29 cellular contexts compared by ENCODE assay signal in the genomic region with DNA sequence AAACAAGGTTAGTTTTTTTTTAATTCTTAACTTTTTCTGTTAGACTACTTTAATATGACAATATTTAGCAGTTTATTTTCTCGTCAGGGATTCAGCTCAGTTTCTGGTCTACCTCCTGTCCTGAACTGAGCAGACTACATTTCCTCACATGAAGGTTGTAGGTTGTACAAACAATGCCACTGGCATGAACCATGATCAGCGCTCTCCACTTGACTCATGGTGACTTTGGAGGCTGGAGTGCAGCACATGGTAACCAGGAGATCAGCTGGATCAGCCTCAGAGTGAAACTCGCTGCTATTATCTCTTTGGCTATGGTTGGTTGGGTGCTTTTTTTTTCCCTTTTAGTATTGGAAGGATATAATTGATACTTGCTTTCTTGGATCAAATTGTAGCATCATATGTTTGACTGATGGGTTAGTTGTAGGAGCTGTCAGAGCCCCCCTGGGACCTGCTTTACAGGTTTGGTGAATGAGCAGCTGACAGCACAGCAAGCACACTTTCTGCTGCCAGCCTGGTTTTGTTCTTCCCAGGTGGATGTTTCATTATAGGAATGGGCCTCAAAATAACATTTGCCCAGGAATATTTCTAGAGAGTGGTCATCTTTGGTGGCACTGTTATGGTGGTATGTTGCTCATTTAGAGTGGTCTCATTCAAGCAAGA.
DNase-seq lines count a peak whose midpoint lies in the region; ATAC-seq, FAIRE-seq and TF ChIP-seq lines count a peak whose summit lies in the region.
"Had no signal": no experiment of that assay in that cellular context is flagged by ENCODE, and none has a peak within 500 bp of the region (broad histone marks: within the 10 kb centered on the region; RNA-seq: fewer than 3 reads in every experiment).

No MANE protein-coding gene starts in this region.

- H2AFZ ChIP-seq in neural cell (ENCODE audit: low read depth, low read length) = no peak overlapping the region
- H2AFZ ChIP-seq: GM23338 had no signal

- intact Hi-C loops in pancreas (cut with DNase I) = no loop called here

- 80 to 81% methylated on average over 3 of the region's 3 CpGs for WGBS in pancreas, 2 donors

- H3K27ac Mint-ChIP-seq in chondrocyte (ENCODE audit: unreplicated experiment) = no peak overlapping the region
- H3K27ac Mint-ChIP-seq: activated CD8-positive, alpha-beta T cell treated with anti-CD3 and anti-CD28 coated beads for 36 hours; activated naive CD4-positive, alpha-beta T cell treated with anti-CD3 and anti-CD28 coated beads for 36 hours; dendritic cell treated with granulocyte-macrophage colony-stimulating factor and Interleukin-4, amounts not matched to agents 40 ng/mL and 50 ng/mL, for 4 days; endodermal cell; GM23338; naive thymus-derived CD4-positive, alpha-beta T cell had no signal

- H3K27me3 Mint-ChIP-seq in chondrocyte (ENCODE audit: low read depth) = no peaks in the 10 kb centered on the region
- H3K27me3 Mint-ChIP-seq: activated CD8-positive, alpha-beta T cell treated with anti-CD3 and anti-CD28 coated beads for 36 hours; dendritic cell treated with granulocyte-macrophage colony-stimulating factor and Interleukin-4, amounts not matched to agents 40 ng/mL and 50 ng/mL, for 4 days; naive thymus-derived CD4-positive, alpha-beta T cell had no signal

- H3K79me2 ChIP-seq in neural cell (replicated peaks; ENCODE audit: insufficient read depth, low read length) = no peaks in the 10 kb centered on the region

- H3K27ac ChIP-seq in neural cell (ENCODE audit: low read length) (peak overlapping the region; percentile 75), pancreas (no peak overlapping the region)
- H3K27ac ChIP-seq: BLaER1 treated with 17β-estradiol and CSF1 and Interleukin-3, amounts not matched to agents 10 nM and 100 nM; heart right ventricle; sigmoid colon; SJCRH30; tibial nerve had no signal

- H3K4me2 ChIP-seq in neural cell (ENCODE audit: low read length) = peak overlapping the region; percentile 59
- H3K4me2 ChIP-seq: BLaER1 treated with 17β-estradiol and CSF1 and Interleukin-3, amounts not matched to agents 10 nM and 100 nM; GM23338 had no signal

- no peak overlapping the region for H3K4me3 Mint-ChIP-seq in chondrocyte (ENCODE audit: unreplicated experiment)
- H3K4me3 Mint-ChIP-seq: activated CD8-positive, alpha-beta T cell treated with anti-CD3 and anti-CD28 coated beads for 36 hours; activated naive CD4-positive, alpha-beta T cell treated with anti-CD3 and anti-CD28 coated beads for 36 hours; dendritic cell treated with granulocyte-macrophage colony-stimulating factor and Interleukin-4, amounts not matched to agents 40 ng/mL and 50 ng/mL, for 4 days; endodermal cell; GM23338; naive thymus-derived CD4-positive, alpha-beta T cell had no signal

- DNase-seq in Daoy (ENCODE audit: low read depth) = peak; percentile 26
- peak; percentile 32 for DNase-seq in NCI-H2029 (lab: John Stamatoyannopoulos, UW)
- peak; percentile 96 for DNase-seq in NCI-H69 (lab: John Stamatoyannopoulos, UW)
- DNase-seq in pancreas = no peak
- DNase-seq in chondrocyte (ENCODE audit: low spot score) = no peak
- DNase-seq: activated CD8-positive, alpha-beta T cell treated with anti-CD3 and anti-CD28 coated beads for 36 hours; activated naive CD4-positive, alpha-beta T cell treated with anti-CD3 and anti-CD28 coated beads for 36 hours; caudate nucleus; endodermal cell; foreskin melanocyte; heart right ventricle; kidney; naive thymus-derived CD4-positive, alpha-beta T cell; NCI-H1092; NCI-H82; occipital lobe; sigmoid colon; SJCRH30; stimulated activated CD4-positive, alpha-beta T cell treated with anti-CD3 and anti-CD28 coated beads, Interleukin-12 subunit alpha, Interleukin-12 subunit beta, amount 100 ng/mL, for 4 hours; stimulated activated CD4-positive, alpha-beta T cell treated with anti-CD3 and anti-CD28 coated beads, Interleukin-2, amount 100 ng/mL, for 48 hours; T-helper 9 cell had no signal

- TF ChIP-seq RAD21 in neural cell (conservative IDR thresholded peaks at IDR 0.05) = no peak

- no peaks in the 10 kb centered on the region for H3K27me3 ChIP-seq in neural cell (ENCODE audit: insufficient read depth, low read depth, low read length)
- H3K27me3 ChIP-seq in pancreas = no peaks in the 10 kb centered on the region
- H3K27me3 ChIP-seq: BLaER1 treated with 17β-estradiol and CSF1 and Interleukin-3, amounts not matched to agents 10 nM and 100 nM; heart right ventricle; sigmoid colon; SJCRH30; tibial nerve had no signal

- H3K4me3 ChIP-seq in neural cell (ENCODE audit: low read length) = peak overlapping the region; percentile 27
- H3K4me3 ChIP-seq in pancreas = no peak overlapping the region
- H3K4me3 ChIP-seq: BLaER1 treated with 17β-estradiol and CSF1 and Interleukin-3, amounts not matched to agents 10 nM and 100 nM; GM23338; heart right ventricle; K562; sigmoid colon; SJCRH30; tibial nerve had no signal

- H3K4me1 ChIP-seq in pancreas = no peaks in the 10 kb centered on the region
- H3K4me1 ChIP-seq: BLaER1 treated with 17β-estradiol and CSF1 and Interleukin-3, amounts not matched to agents 10 nM and 100 nM; heart right ventricle; sigmoid colon; tibial nerve had no signal

- peaks cover 17% of the 10 kb centered on the region for H3F3A ChIP-seq in neural cell (ENCODE audit: insufficient read depth, low read length, poor library complexity, severe bottlenecking)

- TF ChIP-seq EP300 in neural cell (conservative IDR thresholded peaks at IDR 0.05; ENCODE audit: poor library complexity, severe bottlenecking) = peak; percentile 84

- H3K4me1 Mint-ChIP-seq in chondrocyte (ENCODE audit: low read depth) = peaks cover 15% of the 10 kb centered on the region
- H3K4me1 Mint-ChIP-seq: naive thymus-derived CD4-positive, alpha-beta T cell had no signal

- H3K9me3 Mint-ChIP-seq in chondrocyte (ENCODE audit: low read depth) = peaks cover 9% of the 10 kb centered on the region
- H3K9me3 Mint-ChIP-seq: GM23338 had no signal

- no peak overlapping the region for H3K9ac ChIP-seq in neural cell (ENCODE audit: low read length)
- H3K9ac ChIP-seq: BLaER1 treated with 17β-estradiol and CSF1 and Interleukin-3, amounts not matched to agents 10 nM and 100 nM had no signal

- H4K20me1 ChIP-seq in neural cell (ENCODE audit: insufficient read depth) = no peaks in the 10 kb centered on the region
- H4K20me1 ChIP-seq: BLaER1 treated with 17β-estradiol and CSF1 and Interleukin-3, amounts not matched to agents 10 nM and 100 nM had no signal

- H3K36me3 ChIP-seq in neural cell (ENCODE audit: insufficient read depth, low read length) (no peaks in the 10 kb centered on the region), pancreas (no peaks in the 10 kb centered on the region)
- H3K36me3 ChIP-seq: heart right ventricle, sigmoid colon, SJCRH30, tibial nerve had no signal

- H3K9me3 ChIP-seq in neural cell (ENCODE audit: low read length) (no peaks in the 10 kb centered on the region), pancreas (no peaks in the 10 kb centered on the region)
- H3K9me3 ChIP-seq: sigmoid colon had no signal

- H3K36me3 Mint-ChIP-seq in chondrocyte (ENCODE audit: low read depth) = peaks cover 5% of the 10 kb centered on the region

- TF ChIP-seq CTCF in neural cell (IDR thresholded peaks at IDR 0.05; ENCODE audit: poor library complexity, severe bottlenecking) (no peak), pancreas (IDR thresholded peaks at IDR 0.05) (no peak), chondrocyte (IDR thresholded peaks at IDR 0.05) (no peak)

- H3K9me2 ChIP-seq in neural cell (ENCODE audit: insufficient read depth, low read length) = no peaks in the 10 kb centered on the region

- FAIRE-seq in pancreas (lab: Jason Lieb, UNC) = no peak
- FAIRE-seq: K562, kidney had no signal

- ATAC-seq in pancreas = no peak
- ATAC-seq in HG02981 (IDR thresholded peaks at IDR 0.05; ENCODE audit: unreplicated experiment) = no peak
- ATAC-seq: activated CD8-positive, alpha-beta T cell treated with anti-CD3 and anti-CD28 coated beads for 36 hours; esophagus mucosa; GM23338; heart right ventricle; K562; naive thymus-derived CD4-positive, alpha-beta T cell had no signal

TF ChIP-seq in neural cell, 6 proteins besides CTCF, POLR2A, EP300 and RAD21:
- TF ChIP-seq POLR2AphosphoS5 (IDR thresholded peaks at IDR 0.05) (peak; percentile 69), MXI1 (conservative IDR thresholded peaks at IDR 0.05; ENCODE audit: poor library complexity, severe bottlenecking) (peak; percentile 20), SMC3 (conservative IDR thresholded peaks at IDR 0.05; ENCODE audit: poor library complexity) (peak; percentile 23), EZH2 (IDR thresholded peaks at IDR 0.05; ENCODE audit: borderline replicate concordance, insufficient read depth, low read length, poor library complexity, severe bottlenecking) (no peak), TAF1 (IDR thresholded peaks at IDR 0.05; ENCODE audit: low read depth) (no peak)
- TF ChIP-seq, protein P1, sequence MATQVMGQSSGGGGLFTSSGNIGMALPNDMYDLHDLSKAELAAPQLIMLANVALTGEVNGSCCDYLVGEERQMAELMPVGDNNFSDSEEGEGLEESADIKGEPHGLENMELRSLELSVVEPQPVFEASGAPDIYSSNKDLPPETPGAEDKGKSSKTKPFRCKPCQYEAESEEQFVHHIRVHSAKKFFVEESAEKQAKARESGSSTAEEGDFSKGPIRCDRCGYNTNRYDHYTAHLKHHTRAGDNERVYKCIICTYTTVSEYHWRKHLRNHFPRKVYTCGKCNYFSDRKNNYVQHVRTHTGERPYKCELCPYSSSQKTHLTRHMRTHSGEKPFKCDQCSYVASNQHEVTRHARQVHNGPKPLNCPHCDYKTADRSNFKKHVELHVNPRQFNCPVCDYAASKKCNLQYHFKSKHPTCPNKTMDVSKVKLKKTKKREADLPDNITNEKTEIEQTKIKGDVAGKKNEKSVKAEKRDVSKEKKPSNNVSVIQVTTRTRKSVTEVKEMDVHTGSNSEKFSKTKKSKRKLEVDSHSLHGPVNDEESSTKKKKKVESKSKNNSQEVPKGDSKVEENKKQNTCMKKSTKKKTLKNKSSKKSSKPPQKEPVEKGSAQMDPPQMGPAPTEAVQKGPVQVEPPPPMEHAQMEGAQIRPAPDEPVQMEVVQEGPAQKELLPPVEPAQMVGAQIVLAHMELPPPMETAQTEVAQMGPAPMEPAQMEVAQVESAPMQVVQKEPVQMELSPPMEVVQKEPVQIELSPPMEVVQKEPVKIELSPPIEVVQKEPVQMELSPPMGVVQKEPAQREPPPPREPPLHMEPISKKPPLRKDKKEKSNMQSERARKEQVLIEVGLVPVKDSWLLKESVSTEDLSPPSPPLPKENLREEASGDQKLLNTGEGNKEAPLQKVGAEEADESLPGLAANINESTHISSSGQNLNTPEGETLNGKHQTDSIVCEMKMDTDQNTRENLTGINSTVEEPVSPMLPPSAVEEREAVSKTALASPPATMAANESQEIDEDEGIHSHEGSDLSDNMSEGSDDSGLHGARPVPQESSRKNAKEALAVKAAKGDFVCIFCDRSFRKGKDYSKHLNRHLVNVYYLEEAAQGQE (IDR thresholded peaks at IDR 0.05; ENCODE audit: borderline replicate concordance) = peak; percentile 53

Comparison
In these comparisons a context has a peak if more than half of its experiments do, and no peak if none do; other contexts are left out.
1. DNase-seq: peak in Daoy (single experiment), NCI-H2029 (single experiment) and NCI-H69 (single experiment); none in pancreas (0 of 6) and chondrocyte (single experiment).